ENCODE assay signal across 8 cellular contexts in genomic region chr17:82230627-82231311, GRCh38. TPM values are rescaled to one million over a fixed set of nuclear protein-coding genes. Genes with fewer than 3 reads are reported as not detected.
DNase-seq lines count a peak whose midpoint lies in the region; ATAC-seq and TF ChIP-seq lines count a peak whose summit lies in the region.

No MANE protein-coding gene starts in this region.

- H3K4me1 Mint-ChIP-seq in Calu3 (ENCODE audit: low read depth, unreplicated experiment) (peaks cover 20% of the 10 kb centered on the region), naive B cell (peaks cover 7 to 15% (median 13%) of the 10 kb centered on the region in 3 donors)
- H3K4me1 Mint-ChIP-seq in activated T-helper 2 cell treated with anti-CD3 and anti-CD28 coated beads, Interferon-gamma antibody, Interleukin-2, Interleukin-4, amounts not matched to agents 10 μg/mL and 5 μg/mL and 100 μg/mL, durations not matched to agents 14 hours and 24 hours and 36 hours (ENCODE audit: low read depth): peaks cover 8% of the 10 kb centered on the region

- no TSS peak for BruUV-seq in Calu3 (replicated peaks; lab: Mats Ljungman, UMichigan)

- CTCF ChIA-PET in Calu3 (lab: Charles Lee): interaction anchor here (1.4 kb wide), 1 partner anchor 25 kb away, joined by 7 read pairs; no protein-coding TSS in a partner anchor

- H3K27ac Mint-ChIP-seq in Calu3 (ENCODE audit: unreplicated experiment): no peak overlapping the region
- H3K27ac Mint-ChIP-seq in activated T-helper 2 cell treated with anti-CD3 and anti-CD28 coated beads, Interferon-gamma antibody, Interleukin-2, Interleukin-4, amounts not matched to agents 10 μg/mL and 5 μg/mL and 100 μg/mL, durations not matched to agents 14 hours and 24 hours and 36 hours: no peak overlapping the region
- no peak overlapping the region for H3K27ac Mint-ChIP-seq in naive B cell

- H3K4me3 Mint-ChIP-seq in Calu3 (ENCODE audit: low read depth, unreplicated experiment) (peak overlapping the region; percentile 82), naive B cell (peak overlapping the region; percentile 69 to 85 (median 76))
- H3K4me3 Mint-ChIP-seq in activated T-helper 2 cell treated with anti-CD3 and anti-CD28 coated beads, Interferon-gamma antibody, Interleukin-2, Interleukin-4, amounts not matched to agents 10 μg/mL and 5 μg/mL and 100 μg/mL, durations not matched to agents 14 hours and 24 hours and 36 hours (ENCODE audit: low read depth): peak overlapping the region; percentile 95

- H3K9me3 ChIP-seq in upper lobe of right lung: no peaks in the 10 kb centered on the region

- peaks cover 51% of the 10 kb centered on the region for H3K36me3 Mint-ChIP-seq in Calu3 (ENCODE audit: insufficient read depth, unreplicated experiment)
- peaks cover 14% of the 10 kb centered on the region for H3K36me3 Mint-ChIP-seq in activated T-helper 2 cell treated with anti-CD3 and anti-CD28 coated beads, Interferon-gamma antibody, Interleukin-2, Interleukin-4, amounts not matched to agents 10 μg/mL and 5 μg/mL and 100 μg/mL, durations not matched to agents 14 hours and 24 hours and 36 hours (ENCODE audit: low read depth)
- H3K36me3 Mint-ChIP-seq in naive B cell: no peaks in the 10 kb centered on the region

- peak; percentile 43 for ATAC-seq in GM21825 (IDR thresholded peaks at IDR 0.05; ENCODE audit: unreplicated experiment)
- ATAC-seq in naive B cell (ENCODE audit: low read depth in 2 of 2): peak; percentile 11 to 18
- ATAC-seq in upper lobe of right lung: peak; percentile 73

- peak overlapping the region; percentile 92 for H3K4me3 ChIP-seq in fibroblast of pulmonary artery (replicated peaks; ENCODE audit: low read depth, low read length)
- H3K4me3 ChIP-seq in upper lobe of right lung: peak overlapping the region; percentile 73

- no peaks in the 10 kb centered on the region for H3K9me3 Mint-ChIP-seq in Calu3 (ENCODE audit: low read depth, unreplicated experiment)
- H3K9me3 Mint-ChIP-seq in activated T-helper 2 cell treated with anti-CD3 and anti-CD28 coated beads, Interferon-gamma antibody, Interleukin-2, Interleukin-4, amounts not matched to agents 10 μg/mL and 5 μg/mL and 100 μg/mL, durations not matched to agents 14 hours and 24 hours and 36 hours: no peaks in the 10 kb centered on the region
- no peaks in the 10 kb centered on the region for H3K9me3 Mint-ChIP-seq in naive B cell

- peak; percentile 33 for TF ChIP-seq CTCF in Calu3 (IDR thresholded peaks at IDR 0.05; ENCODE audit: unreplicated experiment)
- peak; percentile 20 for TF ChIP-seq CTCF in fibroblast of pulmonary artery (IDR thresholded peaks at IDR 0.05; ENCODE audit: low read length, missing control alignments)
- peak; percentile 66 for TF ChIP-seq CTCF in upper lobe of right lung (IDR thresholded peaks at IDR 0.05)

- no peaks in the 10 kb centered on the region for H3K36me3 ChIP-seq in upper lobe of right lung

- DNase-seq in Calu3 (peak; percentile 74), NCI-H226 (peak; percentile 88), fibroblast of pulmonary artery (ENCODE audit: low read depth) (peak; percentile 91), naive B cell (peak; percentile 48), upper lobe of right lung (peak; percentile 94), inferior parietal cortex (ENCODE audit: extremely low spot score) (no peak)
- DNase-seq in activated T-helper 2 cell treated with anti-CD3 and anti-CD28 coated beads, Interferon-gamma antibody, Interleukin-2, Interleukin-4, amounts not matched to agents 10 μg/mL and 5 μg/mL and 100 μg/mL, durations not matched to agents 14 hours and 24 hours and 36 hours (ENCODE audit: low spot score): peak; percentile 64

- peaks cover 37% of the 10 kb centered on the region for H3K4me1 ChIP-seq in upper lobe of right lung

- peak overlapping the region; percentile 91 for H3K27ac ChIP-seq in upper lobe of right lung

- intact Hi-C loops in Calu3 (cut with micrococcal nuclease; ENCODE audit: unreplicated experiment) (no loop called here), upper lobe of right lung (cut with DNase I) (no loop called here)
- intact Hi-C loops in activated T-helper 2 cell treated with anti-CD3 and anti-CD28 coated beads, Interferon-gamma antibody, Interleukin-2, Interleukin-4, amounts not matched to agents 10 μg/mL and 5 μg/mL and 100 μg/mL, durations not matched to agents 14 hours and 24 hours and 36 hours (cut with micrococcal nuclease): loop anchor here (10.0 kb wide), 2 partner anchors 184 to 206 kb away; partner anchors contain the start of genes CENPX, HEXD, LRRC45 and OGFOD3

- H3K27me3 ChIP-seq in upper lobe of right lung: no peaks in the 10 kb centered on the region

- H3K27me3 Mint-ChIP-seq in Calu3 (ENCODE audit: unreplicated experiment) (no peaks in the 10 kb centered on the region), naive B cell (no peaks in the 10 kb centered on the region)
- no peaks in the 10 kb centered on the region for H3K27me3 Mint-ChIP-seq in activated T-helper 2 cell treated with anti-CD3 and anti-CD28 coated beads, Interferon-gamma antibody, Interleukin-2, Interleukin-4, amounts not matched to agents 10 μg/mL and 5 μg/mL and 100 μg/mL, durations not matched to agents 14 hours and 24 hours and 36 hours (ENCODE audit: low read depth)

RNA-seq across cellular contexts. Expression of gene SLC16A3, which starts 1.9 kb away (rescaled TPM):
- total RNA-seq in Calu3 (2022) (44.7 and 47.2 TPM in 2 replicates), upper lobe of right lung (77.5 TPM)
- 187 and 200 TPM in 2 replicates for total RNA-seq in activated T-helper 2 cell treated with anti-CD3 and anti-CD28 coated beads, Interferon-gamma antibody, Interleukin-2, Interleukin-4, amounts not matched to agents 10 μg/mL and 5 μg/mL and 100 μg/mL, durations not matched to agents 14 hours and 24 hours and 36 hours
- 1 to 10 TPM; 1.9 to 3.6 (median 1.9) TPM for polyA plus RNA-seq in naive B cell (ENCODE audit: low read depth in 6 of 6)

RNA-seq across cellular contexts. Expression of gene CCDC57, which starts 18.1 kb away (rescaled TPM):
- total RNA-seq in Calu3 (2022) (69.9 and 76.8 TPM in 2 replicates), upper lobe of right lung (50.5 TPM)
- 51.7 and 53.1 TPM in 2 replicates for total RNA-seq in activated T-helper 2 cell treated with anti-CD3 and anti-CD28 coated beads, Interferon-gamma antibody, Interleukin-2, Interleukin-4, amounts not matched to agents 10 μg/mL and 5 μg/mL and 100 μg/mL, durations not matched to agents 14 hours and 24 hours and 36 hours
- 10 to 100 TPM; 15.9 to 31.8 (median 26.5) TPM for polyA plus RNA-seq in naive B cell (ENCODE audit: low read depth in 6 of 6)

RNA-seq across cellular contexts. Expression of gene CSNK1D, which starts 42.7 kb away (rescaled TPM):
- total RNA-seq in Calu3 (2022) (157 and 160 TPM in 2 replicates), upper lobe of right lung (150 TPM)
- 139 and 151 TPM in 2 replicates for total RNA-seq in activated T-helper 2 cell treated with anti-CD3 and anti-CD28 coated beads, Interferon-gamma antibody, Interleukin-2, Interleukin-4, amounts not matched to agents 10 μg/mL and 5 μg/mL and 100 μg/mL, durations not matched to agents 14 hours and 24 hours and 36 hours
- 10 to 100 TPM; 27.7 to 78.6 (median 63.4) TPM for polyA plus RNA-seq in naive B cell (ENCODE audit: low read depth in 6 of 6)

Comparison
In these comparisons a context has a peak if more than half of its experiments do, and no peak if none do; other contexts are left out.
1. ATAC-seq: peak in every context shown above with its lines; median percentile 73 in upper lobe of right lung; 43 in GM21825; 14 in naive B cell.